Comparison of ENCODE assay signal across 12 cellular contexts in genomic region chr6:130115036-130115435, GRCh38.
A peak's percentile ranks its signal among the peaks of the same experiment; 100 is the strongest.
DNase-seq lines count a peak whose midpoint lies in the region; ATAC-seq, FAIRE-seq and TF ChIP-seq lines count a peak whose summit lies in the region.
"Had no signal": no experiment of that assay in that cellular context is flagged by ENCODE, and none has a peak within 500 bp of the region (broad histone marks: within the 10 kb centered on the region; RNA-seq: fewer than 3 reads in every experiment).

No MANE protein-coding gene starts in this region.

- peaks cover 2% of the 10 kb centered on the region for H3K36me3 ChIP-seq in mesendoderm (ENCODE audit: control insufficient read depth, insufficient read depth, low read length)

- H2BK15ac ChIP-seq in mesendoderm (replicated peaks; ENCODE audit: low read depth) = no peak overlapping the region

- H2AK5ac ChIP-seq in mesendoderm (ENCODE audit: low read length) = no peak overlapping the region

- H3K27ac Mint-ChIP-seq in activated B cell treated with CpG ODN at 0.5 μM for 24 hours = peak overlapping the region; percentile 96

- H3K4me2 ChIP-seq in mesendoderm (ENCODE audit: low read length) = no peak overlapping the region

- peak; percentile 92 for ATAC-seq in GM21447 (IDR thresholded peaks at IDR 0.05; ENCODE audit: unreplicated experiment)
- peak; percentile 96 for ATAC-seq in HG03108 (IDR thresholded peaks at IDR 0.05; ENCODE audit: unreplicated experiment)
- peak; percentile 91 for ATAC-seq in activated B cell treated with CpG ODN at 0.5 μM for 24 hours (ENCODE audit: low read depth)

- H3K27me3 Mint-ChIP-seq in activated B cell treated with CpG ODN at 0.5 μM for 24 hours = no peaks in the 10 kb centered on the region

- no peak overlapping the region for H2BK5ac ChIP-seq in mesendoderm (ENCODE audit: low read length)

- peak overlapping the region; percentile 73 for H3K4me3 Mint-ChIP-seq in activated B cell treated with CpG ODN at 0.5 μM for 24 hours

- H3K18ac ChIP-seq in mesendoderm (ENCODE audit: low read length) = no peak overlapping the region

- H3K9ac ChIP-seq in mesendoderm (ENCODE audit: low read length) = no peak overlapping the region

- WGBS in mesendoderm (ENCODE audit: extremely low coverage, insufficient coverage, low lambda C conversion rate) = no CpG with 5 or more reads among the region's 6 CpGs

- H4K8ac ChIP-seq in mesendoderm (ENCODE audit: low read depth, low read length) = no peak overlapping the region

- no peak overlapping the region for H3K4ac ChIP-seq in mesendoderm (ENCODE audit: low read depth, low read length)

- H3K9me3 Mint-ChIP-seq in activated B cell treated with CpG ODN at 0.5 μM for 24 hours = peaks cover 3% of the 10 kb centered on the region

- no peaks in the 10 kb centered on the region for H3K79me1 ChIP-seq in mesendoderm (ENCODE audit: low read length)

- no peak overlapping the region for H3K4me3 ChIP-seq in mesendoderm (ENCODE audit: low read length)

- no peaks in the 10 kb centered on the region for H3K4me1 ChIP-seq in mesendoderm (ENCODE audit: control insufficient read depth, low read depth, low read length)

- CTCF ChIA-PET in activated B cell treated with CpG ODN at 0.5 μM for 24 hours (lab: Charles Lee) = interaction anchor here (1.0 kb wide), 1 partner anchor 94 kb away, joined by 3 read pairs; no protein-coding TSS in a partner anchor

- peaks cover 47% of the 10 kb centered on the region for H3K36me3 Mint-ChIP-seq in activated B cell treated with CpG ODN at 0.5 μM for 24 hours (ENCODE audit: low read depth)

- no peaks in the 10 kb centered on the region for H3K27me3 ChIP-seq in mesendoderm (ENCODE audit: insufficient read depth, low read length, poor library complexity)

- no peak for DNase-seq in GM18507 (ENCODE audit: extremely low spot score, insufficient read length, low read depth)
- no peak for DNase-seq in activated B cell treated with CpG ODN at 0.5 μM for 24 hours
- no peak for DNase-seq in NCI-H2029 treated with DMSO at 0.1 percent for 48 hours (lab: John Stamatoyannopoulos, UW)
- no peak for DNase-seq in NCI-H1092 (lab: John Stamatoyannopoulos, UW)
- no peak for DNase-seq in nucleus accumbens (lab: John Stamatoyannopoulos, UW)
- no peak for DNase-seq in mesendoderm
- DNase-seq: activated CD8-positive, alpha-beta memory T cell treated with anti-CD3 and anti-CD28 coated beads for 24 hours; NCI-H1105; retina had no signal

- no peak overlapping the region for H4K5ac ChIP-seq in mesendoderm (ENCODE audit: low read length)

- intact Hi-C loops in activated B cell treated with CpG ODN at 0.5 μM for 24 hours (cut with micrococcal nuclease) = loop anchor here (1.0 to 10.0 kb wide), 6 partner anchors 8 to 950 kb away; partner anchors contain the start of gene EPB41L2

- FAIRE-seq in GM18507 (lab: Jason Lieb, UNC) = peak; percentile 90
- FAIRE-seq: H54 had no signal

- no peaks in the 10 kb centered on the region for H3K79me2 ChIP-seq in mesendoderm (ENCODE audit: control insufficient read depth, insufficient read depth, low read length)

- POLR2A ChIA-PET in activated B cell treated with CpG ODN at 0.5 μM for 24 hours (lab: Charles Lee) = interaction anchor here (0.7 to 2.6 kb wide), 8 partner anchors 8 to 405 kb away, joined by 3 to 15 read pairs (median 4); partner anchors contain the start of gene ARHGAP18

- H3K4me1 Mint-ChIP-seq in activated B cell treated with CpG ODN at 0.5 μM for 24 hours = peaks cover 79% of the 10 kb centered on the region

- H2BK120ac ChIP-seq in mesendoderm (ENCODE audit: low read depth, low read length) = no peak overlapping the region

- no peak for TF ChIP-seq CTCF in activated B cell treated with CpG ODN at 0.5 μM for 24 hours (IDR thresholded peaks at IDR 0.05)

- no peak overlapping the region for H3K23ac ChIP-seq in mesendoderm (ENCODE audit: low read length)

- no peak overlapping the region for H3K56ac ChIP-seq in mesendoderm (ENCODE audit: low read length)

- no peak overlapping the region for H3K27ac ChIP-seq in mesendoderm (ENCODE audit: low read depth, low read length)
